12 cellular contexts compared by ENCODE assay signal in genomic region chr13:40586886-40587285, GRCh38.
DNase-seq lines count a peak whose midpoint lies in the region; ATAC-seq, FAIRE-seq and TF ChIP-seq lines count a peak whose summit lies in the region.
"Had no signal": no experiment of that assay in that cellular context is flagged by ENCODE, and none has a peak within 500 bp of the region (broad histone marks: within the 10 kb centered on the region; RNA-seq: fewer than 3 reads in every experiment).

No MANE protein-coding gene starts in this region.

- H3K27me3 ChIP-seq in GM12878 (replicated peaks in 1 of 2; ENCODE audit: control insufficient read depth in 2 of 2, insufficient read depth in 2 of 2, low read length in 1 of 2): no peaks in the 10 kb centered on the region
- H3K27me3 ChIP-seq in mesendoderm (ENCODE audit: insufficient read depth, low read length, poor library complexity): no peaks in the 10 kb centered on the region
- H3K27me3 ChIP-seq: uterus had no signal

- TF ChIP-seq POLR2A in GM12878 (IDR thresholded peaks at IDR 0.05; ENCODE audit: low read depth, low read length): no peak

- FAIRE-seq in GM12878 (lab: Jason Lieb, UNC): no peak
- FAIRE-seq: endometrium, RCC 7860 had no signal

- RAD21 ChIA-PET in GM12878 (lab: Charles Lee; ENCODE audit: unreplicated experiment): no interaction called here

- TF ChIP-seq RAD21 in GM12878 (IDR thresholded peaks at IDR 0.05; ENCODE audit: insufficient read depth, low read depth, low read length): no peak

- H3K4me3 ChIP-seq in GM12878 (no peak overlapping the region), mesendoderm (ENCODE audit: low read length) (no peak overlapping the region)
- H3K4me3 ChIP-seq: uterus had no signal

- H2BK120ac ChIP-seq in mesendoderm (ENCODE audit: low read depth, low read length): no peak overlapping the region

- H3K79me1 ChIP-seq in mesendoderm (ENCODE audit: low read length): peaks cover 4% of the 10 kb centered on the region

- H2BK5ac ChIP-seq in mesendoderm (ENCODE audit: low read length): no peak overlapping the region

- no peak for DNase-seq in stimulated activated naive CD8-positive, alpha-beta T cell treated with anti-CD3 and anti-CD28 coated beads, Interleukin-15, Interleukin-2, amounts not matched to agents 100 U/mL and 50 U/mL, for 24 hours
- DNase-seq in GM12878 (ENCODE audit: low read depth, low spot score) (no peak), mesendoderm (no peak), dedifferentiated amniotic fluid mesenchymal stem cell (ENCODE audit: extremely low spot score) (no peak), NCI-H2029 treated with DMSO at 0.1 percent for 48 hours (lab: John Stamatoyannopoulos, UW) (no peak), HCEC 1CT (no peak), Calu3 (no peak)
- DNase-seq: retina, uterus had no signal

- peak overlapping the region; percentile 79 for H3K27ac Mint-ChIP-seq in stimulated activated naive CD8-positive, alpha-beta T cell treated with anti-CD3 and anti-CD28 coated beads, Interleukin-15, Interleukin-2, amounts not matched to agents 100 ng/mL and 50 ng/mL, for 24 hours
- no peak overlapping the region for H3K27ac Mint-ChIP-seq in Calu3 (ENCODE audit: unreplicated experiment)

- H3K4me3 Mint-ChIP-seq in stimulated activated naive CD8-positive, alpha-beta T cell treated with anti-CD3 and anti-CD28 coated beads, Interleukin-15, Interleukin-2, amounts not matched to agents 100 ng/mL and 50 ng/mL, for 24 hours: peak overlapping the region; percentile 6
- no peak overlapping the region for H3K4me3 Mint-ChIP-seq in Calu3 (ENCODE audit: low read depth, unreplicated experiment)

- TF ChIP-seq EP300 in GM12878 (IDR thresholded peaks at IDR 0.05; ENCODE audit: borderline replicate concordance in 1 of 2, control insufficient read depth in 1 of 2, low read depth in 2 of 2, low read length in 2 of 2): no peak

- H3K36me3 Mint-ChIP-seq in stimulated activated naive CD8-positive, alpha-beta T cell treated with anti-CD3 and anti-CD28 coated beads, Interleukin-15, Interleukin-2, amounts not matched to agents 100 ng/mL and 50 ng/mL, for 24 hours (ENCODE audit: low read depth): peaks cover 15% of the 10 kb centered on the region
- no peaks in the 10 kb centered on the region for H3K36me3 Mint-ChIP-seq in Calu3 (ENCODE audit: insufficient read depth, unreplicated experiment)

- H3K4me1 ChIP-seq in GM12878 (ENCODE audit: control insufficient read depth, insufficient read depth, low read length) (peaks cover 40% of the 10 kb centered on the region), mesendoderm (ENCODE audit: control insufficient read depth, low read depth, low read length) (peaks cover 24% of the 10 kb centered on the region)

- H3K4ac ChIP-seq in mesendoderm (ENCODE audit: low read depth, low read length): peak overlapping the region; percentile 31

- H4K8ac ChIP-seq in mesendoderm (ENCODE audit: low read depth, low read length): no peak overlapping the region

- CTCF ChIA-PET in GM12878 (lab: Yijun Ruan, JAX) (no interaction called here), Calu3 (lab: Charles Lee) (no interaction called here)

- in situ Hi-C loops in GM12878 (cut with MboI): no loop called here

- intact Hi-C loops in GM12878 (cut with micrococcal nuclease; ENCODE audit: unreplicated experiment): loop anchor here (5.0 kb wide), 1 partner anchor 140 kb away; no protein-coding TSS in a partner anchor
- intact Hi-C loops in Calu3 (cut with micrococcal nuclease; ENCODE audit: unreplicated experiment): no loop called here

- no peak overlapping the region for H2AK5ac ChIP-seq in mesendoderm (ENCODE audit: low read length)

- H3K4me2 ChIP-seq in GM12878 (ENCODE audit: control insufficient read depth, insufficient read depth) (peak overlapping the region; percentile 17; the same call in 1 of the 2 replicates), mesendoderm (ENCODE audit: low read length) (no peak overlapping the region)

- WGBS in GM12878 (ENCODE audit: insufficient coverage, insufficient replicate concordance, low lambda C conversion rate, missing lambda C conversion rate): 34% methylated on average over 2 of the region's 2 CpGs
- WGBS in mesendoderm (ENCODE audit: extremely low coverage, insufficient coverage, low lambda C conversion rate): no CpG with 5 or more reads among the region's 2 CpGs

- no peak overlapping the region for H3K18ac ChIP-seq in mesendoderm (ENCODE audit: low read length)

- H3K23ac ChIP-seq in mesendoderm (ENCODE audit: low read length): no peak overlapping the region

- no peak overlapping the region for H2BK15ac ChIP-seq in mesendoderm (replicated peaks; ENCODE audit: low read depth)

- H4K5ac ChIP-seq in mesendoderm (ENCODE audit: low read length): no peak overlapping the region

- peaks cover 97% of the 10 kb centered on the region for H3K4me1 Mint-ChIP-seq in stimulated activated naive CD8-positive, alpha-beta T cell treated with anti-CD3 and anti-CD28 coated beads, Interleukin-15, Interleukin-2, amounts not matched to agents 100 ng/mL and 50 ng/mL, for 24 hours (ENCODE audit: low read depth)
- H3K4me1 Mint-ChIP-seq in Calu3 (ENCODE audit: low read depth, unreplicated experiment): peaks cover 11% of the 10 kb centered on the region

- no peaks in the 10 kb centered on the region for H3K36me3 ChIP-seq in GM12878 (ENCODE audit: control insufficient read depth in 2 of 2, insufficient read depth in 2 of 2, low read length in 1 of 2)
- no peaks in the 10 kb centered on the region for H3K36me3 ChIP-seq in mesendoderm (ENCODE audit: control insufficient read depth, insufficient read depth, low read length)
- H3K36me3 ChIP-seq: uterus had no signal

- no peak overlapping the region for H2AFZ ChIP-seq in GM12878 (ENCODE audit: control insufficient read depth, low read depth, low read length)

- H3K9me3 Mint-ChIP-seq in stimulated activated naive CD8-positive, alpha-beta T cell treated with anti-CD3 and anti-CD28 coated beads, Interleukin-15, Interleukin-2, amounts not matched to agents 100 ng/mL and 50 ng/mL, for 24 hours: peaks cover 5% of the 10 kb centered on the region
- H3K9me3 Mint-ChIP-seq in Calu3 (ENCODE audit: low read depth, unreplicated experiment): peaks cover 2% of the 10 kb centered on the region

- BruUV-seq in GM12878 (replicated peaks; lab: Mats Ljungman, UMichigan) (no TSS peak), Calu3 (replicated peaks; lab: Mats Ljungman, UMichigan) (no TSS peak)

- H3K27me3 Mint-ChIP-seq in stimulated activated naive CD8-positive, alpha-beta T cell treated with anti-CD3 and anti-CD28 coated beads, Interleukin-15, Interleukin-2, amounts not matched to agents 100 ng/mL and 50 ng/mL, for 24 hours: no peaks in the 10 kb centered on the region
- no peaks in the 10 kb centered on the region for H3K27me3 Mint-ChIP-seq in Calu3 (ENCODE audit: unreplicated experiment)

- no peak for TF ChIP-seq CTCF in GM12878 (IDR thresholded peaks at IDR 0.05 in 2 of 3, conservative IDR thresholded peaks at IDR 0.05 in 1 of 3; ENCODE audit: control insufficient read depth in 2 of 3, extremely low read depth in 1 of 3, insufficient read depth in 1 of 3, low read depth in 3 of 3, low read length in 3 of 3)
- TF ChIP-seq CTCF in Calu3 (IDR thresholded peaks at IDR 0.05; ENCODE audit: unreplicated experiment): no peak

- peaks cover 13% of the 10 kb centered on the region; the same call in 2 of the 3 replicates for H3K9me3 ChIP-seq in GM12878 (replicated peaks; ENCODE audit: control insufficient read depth, insufficient read depth, low read length)
- H3K9me3 ChIP-seq: uterus had no signal

- H4K20me1 ChIP-seq in GM12878 (ENCODE audit: control insufficient read depth, insufficient read depth): no peaks in the 10 kb centered on the region

- SMC1A ChIA-PET in GM12878 (lab: Charles Lee; ENCODE audit: uncharacterized antibody, unreplicated experiment): interaction anchor here (1.0 kb wide), 1 partner anchor 283 kb away, joined by 5 read pairs; no protein-coding TSS in a partner anchor

- peaks cover 36% of the 10 kb centered on the region for H3K79me2 ChIP-seq in GM12878 (ENCODE audit: control insufficient read depth, insufficient read depth, low read length)
- H3K79me2 ChIP-seq in mesendoderm (ENCODE audit: control insufficient read depth, insufficient read depth, low read length): peaks cover 57% of the 10 kb centered on the region

- peak overlapping the region; percentile 30 for H3K56ac ChIP-seq in mesendoderm (ENCODE audit: low read length)

- H3K9ac ChIP-seq in GM12878 (ENCODE audit: control insufficient read depth, insufficient read depth, low read length) (no peak overlapping the region), mesendoderm (ENCODE audit: low read length) (no peak overlapping the region)

- POLR2A ChIA-PET in GM12878 (lab: Charles Lee): interaction anchor here (0.7 to 1.1 kb wide), 2 partner anchors 9 to 29 kb away, joined by 5 to 6 read pairs; no protein-coding TSS in a partner anchor

- no peak for ATAC-seq in stimulated activated naive CD8-positive, alpha-beta T cell treated with anti-CD3 and anti-CD28 coated beads, Interleukin-15, Interleukin-2, amounts not matched to agents 100 U/mL and 50 U/mL, for 24 hours
- ATAC-seq in GM12878: no peak

- H3K27ac ChIP-seq in GM12878 (ENCODE audit: control insufficient read depth, insufficient read depth): no peak overlapping the region
- H3K27ac ChIP-seq in mesendoderm (ENCODE audit: low read depth, low read length): no peak overlapping the region

TF ChIP-seq in GM12878, 131 proteins besides CTCF, POLR2A, EP300 and RAD21 (continues in another document):
- no peak for TF ChIP-seq ASH2L (IDR thresholded peaks at IDR 0.05; ENCODE audit: borderline replicate concordance, low read depth)
- no peak for TF ChIP-seq TBL1XR1 (IDR thresholded peaks at IDR 0.05; ENCODE audit: low read depth, low read length)
- no peak for TF ChIP-seq FOXK2 (IDR thresholded peaks at IDR 0.05)
- no peak for TF ChIP-seq WRNIP1 (IDR thresholded peaks at IDR 0.05; ENCODE audit: borderline replicate concordance, low read depth, low read length)
- TF ChIP-seq SIN3A (IDR thresholded peaks at IDR 0.05; ENCODE audit: low read depth, low read length): no peak
- no peak for TF ChIP-seq USF1 (IDR thresholded peaks at IDR 0.05; ENCODE audit: borderline replicate concordance, extremely low read length, insufficient read depth, low read depth, low read length)
- TF ChIP-seq IKZF1 (conservative IDR thresholded peaks at IDR 0.05): no peak
- no peak for TF ChIP-seq MAX (IDR thresholded peaks at IDR 0.05; ENCODE audit: low read depth, low read length)
- no peak for TF ChIP-seq RAD51 (IDR thresholded peaks at IDR 0.05)
- no peak for TF ChIP-seq RELA (IDR thresholded peaks at IDR 0.05; ENCODE audit: borderline replicate concordance, partially characterized antibody)
